1 cellular context compared by ENCODE assay signal in the genomic region with DNA sequence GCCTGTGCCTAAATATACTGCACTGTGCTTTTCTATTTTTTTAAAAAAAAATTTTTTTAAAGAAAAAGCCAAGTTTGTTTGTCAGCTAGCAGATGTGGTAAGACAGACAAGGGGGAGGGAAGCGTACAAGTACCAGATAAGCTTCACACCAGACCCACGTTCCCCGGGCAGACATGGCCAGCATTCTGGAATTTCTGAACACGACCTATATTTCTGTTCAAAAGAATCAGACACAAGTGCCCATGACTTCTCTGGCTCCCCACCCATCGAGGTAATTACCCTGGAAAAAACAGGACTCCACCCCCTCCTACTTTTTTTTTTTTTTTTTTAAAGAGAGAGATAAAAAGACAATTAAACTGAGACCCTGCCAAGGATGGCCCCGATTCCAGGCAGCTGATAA.
TF ChIP-seq lines count a peak whose summit lies in the region.

No MANE protein-coding gene starts in this region.

TF ChIP-seq in SK-N-SH treated with all-trans-retinoic acid at 6 μM for 48 hours, 23 proteins besides CTCF, POLR2A, EP300 and RAD21 (continued from another document):
- TF ChIP-seq, protein P1, sequence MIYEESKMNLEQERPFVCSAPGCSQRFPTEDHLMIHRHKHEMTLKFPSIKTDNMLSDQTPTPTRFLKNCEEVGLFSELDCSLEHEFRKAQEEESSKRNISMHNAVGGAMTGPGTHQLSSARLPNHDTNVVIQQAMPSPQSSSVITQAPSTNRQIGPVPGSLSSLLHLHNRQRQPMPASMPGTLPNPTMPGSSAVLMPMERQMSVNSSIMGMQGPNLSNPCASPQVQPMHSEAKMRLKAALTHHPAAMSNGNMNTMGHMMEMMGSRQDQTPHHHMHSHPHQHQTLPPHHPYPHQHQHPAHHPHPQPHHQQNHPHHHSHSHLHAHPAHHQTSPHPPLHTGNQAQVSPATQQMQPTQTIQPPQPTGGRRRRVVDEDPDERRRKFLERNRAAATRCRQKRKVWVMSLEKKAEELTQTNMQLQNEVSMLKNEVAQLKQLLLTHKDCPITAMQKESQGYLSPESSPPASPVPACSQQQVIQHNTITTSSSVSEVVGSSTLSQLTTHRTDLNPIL (CRISPR knock-in tag; IDR thresholded peaks at IDR 0.05; ENCODE audit: low read depth) = no peak
- TF ChIP-seq ZNF8 (CRISPR knock-in tag; IDR thresholded peaks at IDR 0.05) (no peak), CSDC2 (CRISPR knock-in tag; IDR thresholded peaks at IDR 0.05) (no peak), OSR1 (CRISPR knock-in tag; IDR thresholded peaks at IDR 0.05) (no peak), ZFP30 (CRISPR knock-in tag; IDR thresholded peaks at IDR 0.05) (no peak), BACH2 (CRISPR knock-in tag; IDR thresholded peaks at IDR 0.05; ENCODE audit: borderline replicate concordance) (no peak), ARNTL (CRISPR knock-in tag; IDR thresholded peaks at IDR 0.05; ENCODE audit: borderline replicate concordance, low read depth) (no peak), ZNF70 (CRISPR knock-in tag; IDR thresholded peaks at IDR 0.05) (no peak), ISL1 (CRISPR knock-in tag; IDR thresholded peaks at IDR 0.05) (no peak), SNAI2 (CRISPR knock-in tag; IDR thresholded peaks at IDR 0.05) (no peak), TOX (CRISPR knock-in tag; IDR thresholded peaks at IDR 0.05; ENCODE audit: borderline replicate concordance) (no peak), PPARA (CRISPR knock-in tag; IDR thresholded peaks at IDR 0.05; ENCODE audit: borderline replicate concordance) (no peak)
- TF ChIP-seq, protein P2, sequence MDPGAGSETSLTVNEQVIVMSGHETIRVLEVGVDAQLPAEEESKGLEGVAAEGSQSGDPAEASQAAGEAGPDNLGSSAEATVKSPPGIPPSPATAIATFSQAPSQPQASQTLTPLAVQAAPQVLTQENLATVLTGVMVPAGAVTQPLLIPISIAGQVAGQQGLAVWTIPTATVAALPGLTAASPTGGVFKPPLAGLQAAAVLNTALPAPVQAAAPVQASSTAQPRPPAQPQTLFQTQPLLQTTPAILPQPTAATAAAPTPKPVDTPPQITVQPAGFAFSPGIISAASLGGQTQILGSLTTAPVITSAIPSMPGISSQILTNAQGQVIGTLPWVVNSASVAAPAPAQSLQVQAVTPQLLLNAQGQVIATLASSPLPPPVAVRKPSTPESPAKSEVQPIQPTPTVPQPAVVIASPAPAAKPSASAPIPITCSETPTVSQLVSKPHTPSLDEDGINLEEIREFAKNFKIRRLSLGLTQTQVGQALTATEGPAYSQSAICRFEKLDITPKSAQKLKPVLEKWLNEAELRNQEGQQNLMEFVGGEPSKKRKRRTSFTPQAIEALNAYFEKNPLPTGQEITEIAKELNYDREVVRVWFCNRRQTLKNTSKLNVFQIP (CRISPR knock-in tag; IDR thresholded peaks at IDR 0.05; ENCODE audit: borderline replicate concordance, low read depth) = no peak
- TF ChIP-seq, protein P3, sequence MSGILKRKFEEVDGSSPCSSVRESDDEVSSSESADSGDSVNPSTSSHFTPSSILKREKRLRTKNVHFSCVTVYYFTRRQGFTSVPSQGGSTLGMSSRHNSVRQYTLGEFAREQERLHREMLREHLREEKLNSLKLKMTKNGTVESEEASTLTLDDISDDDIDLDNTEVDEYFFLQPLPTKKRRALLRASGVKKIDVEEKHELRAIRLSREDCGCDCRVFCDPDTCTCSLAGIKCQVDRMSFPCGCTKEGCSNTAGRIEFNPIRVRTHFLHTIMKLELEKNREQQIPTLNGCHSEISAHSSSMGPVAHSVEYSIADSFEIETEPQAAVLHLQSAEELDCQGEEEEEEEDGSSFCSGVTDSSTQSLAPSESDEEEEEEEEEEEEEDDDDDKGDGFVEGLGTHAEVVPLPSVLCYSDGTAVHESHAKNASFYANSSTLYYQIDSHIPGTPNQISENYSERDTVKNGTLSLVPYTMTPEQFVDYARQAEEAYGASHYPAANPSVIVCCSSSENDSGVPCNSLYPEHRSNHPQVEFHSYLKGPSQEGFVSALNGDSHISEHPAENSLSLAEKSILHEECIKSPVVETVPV (CRISPR knock-in tag; IDR thresholded peaks at IDR 0.05) = no peak
TF ChIP-seq in SK-N-SH treated with all-trans-retinoic acid at 6 μM for 48 hours: peak in this region for 0.
